7 cellular contexts compared by ENCODE assay signal in the genomic region with DNA sequence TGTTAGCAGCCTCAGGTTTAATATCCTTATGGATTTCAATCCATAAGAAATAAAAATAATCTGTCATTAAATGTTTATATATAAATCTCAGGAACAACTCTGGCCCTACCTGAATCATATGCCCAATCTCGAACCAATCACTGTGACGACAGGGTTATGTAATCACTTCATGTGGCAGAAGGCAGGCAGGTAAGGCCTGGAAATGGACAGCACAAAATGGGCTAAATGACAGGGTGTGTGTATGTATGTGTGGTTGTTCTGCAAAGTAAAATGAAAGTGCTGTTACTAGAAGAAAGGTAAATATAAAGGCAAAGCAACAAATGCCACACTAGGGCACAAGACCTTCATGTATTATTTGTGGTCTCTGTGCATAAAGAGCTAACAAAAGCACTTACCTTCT. TPM values are rescaled to one million over a fixed set of nuclear protein-coding genes. Genes with fewer than 3 reads are reported as not detected.
"Had no signal": no experiment of that assay in that cellular context is flagged by ENCODE, and none has a peak within 500 bp of the region (broad histone marks: within the 10 kb centered on the region; RNA-seq: fewer than 3 reads in every experiment).

No MANE protein-coding gene starts in this region.

- H3K4me1 Mint-ChIP-seq: IgD-negative memory B cell had no signal

- H3K27ac Mint-ChIP-seq: IgD-negative memory B cell had no signal

- DNase-seq: IMR-90, KBM-7, KG1 had no signal

- H3K27me3 Mint-ChIP-seq: IgD-negative memory B cell had no signal

- H3K4me3 ChIP-seq: K562 had no signal

- H3K4me3 Mint-ChIP-seq: IgD-negative memory B cell had no signal

- ATAC-seq: HepG2, K562 had no signal

- H3K36me3 Mint-ChIP-seq: IgD-negative memory B cell had no signal

RNA-seq across cellular contexts. Expression of gene ANKDD1B, which starts 19.6 kb away (rescaled TPM):
- total RNA-seq: HT1080, IMR-90 had no signal
